In the genomic region with DNA sequence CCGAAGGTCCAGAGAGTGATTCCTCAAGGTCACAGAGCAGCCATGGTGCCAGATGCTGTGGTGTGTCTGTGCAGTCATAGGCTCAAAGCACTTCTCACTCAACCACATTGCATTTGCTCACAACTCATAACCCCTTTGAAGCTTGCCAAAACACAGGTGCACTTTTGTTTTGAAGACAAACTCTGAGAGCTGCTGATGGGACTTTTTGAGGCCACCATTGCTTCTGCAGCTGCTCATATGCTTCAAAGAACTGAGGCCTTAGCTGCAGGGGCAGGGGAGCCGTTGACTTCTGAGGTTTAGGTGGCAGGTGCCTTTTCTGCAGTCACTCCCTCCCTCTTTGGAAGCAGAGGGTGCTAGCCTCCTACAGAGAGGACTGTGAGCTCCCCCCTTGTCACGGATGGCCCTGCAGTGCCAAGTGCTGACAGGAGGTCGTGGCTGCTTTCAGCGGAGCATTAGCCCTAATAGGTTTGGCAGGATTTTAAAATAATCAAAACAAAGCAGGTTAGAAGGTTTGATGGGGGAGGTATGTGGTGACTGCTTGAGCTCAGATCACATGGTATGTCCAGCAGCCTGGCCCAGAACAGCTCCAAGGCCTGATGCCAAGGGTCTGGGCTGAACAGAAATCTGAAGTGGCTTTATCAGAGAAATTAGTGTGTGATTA, we compare ENCODE assay signal across 8 cellular contexts.
DNase-seq lines count a peak whose midpoint lies in the region; ATAC-seq and TF ChIP-seq lines count a peak whose summit lies in the region.

No MANE protein-coding gene starts in this region.

- TF ChIP-seq POLR2A in vagina (IDR thresholded peaks at IDR 0.05) = no peak

- no peaks in the 10 kb centered on the region for H3K27me3 ChIP-seq in vagina

- no peaks in the 10 kb centered on the region for H3K36me3 ChIP-seq in vagina

- H3K9me3 ChIP-seq in vagina = no peaks in the 10 kb centered on the region

- no peaks in the 10 kb centered on the region for H3K4me1 ChIP-seq in vagina

- no peak overlapping the region for H3K27ac ChIP-seq in vagina

- TF ChIP-seq CTCF in vagina (IDR thresholded peaks at IDR 0.05) (no peak), foreskin fibroblast (IDR thresholded peaks at IDR 0.05; ENCODE audit: low read depth, low read length) (no peak)

- DNase-seq in COR-L47 (lab: John Stamatoyannopoulos, UW) (peak; percentile 26), left cardiac atrium (peak; percentile 31), NCI-H748 (lab: John Stamatoyannopoulos, UW; ENCODE audit: unreplicated experiment) (no peak), vagina (ENCODE audit: extremely low spot score in 2 of 2) (no peak), SKM-1 treated with dmso at 0.1 percent for 144 hours (lab: John Stamatoyannopoulos, UW; ENCODE audit: unreplicated experiment) (no peak), foreskin fibroblast (no peak)
- DNase-seq in activated CD4-positive, alpha-beta T cell treated with anti-CD3 and anti-CD28 coated beads, Interleukin-2, amount 50 U/mL, for 1 hour = peak; percentile 56

- no peak overlapping the region for H3K4me3 ChIP-seq in vagina
- no peak overlapping the region for H3K4me3 ChIP-seq in foreskin fibroblast (ENCODE audit: low read depth in 1 of 2, low read length in 2 of 2)

- intact Hi-C loops in left cardiac atrium (cut with DNase I) (no loop called here), vagina (cut with DNase I) (no loop called here)

- ATAC-seq in HG03442 (IDR thresholded peaks at IDR 0.05; ENCODE audit: unreplicated experiment) (peak; percentile 67), left cardiac atrium (peak; percentile 90 to 92)

Comparison
In these comparisons a context has a peak if more than half of its experiments do, and no peak if none do; other contexts are left out.
1. DNase-seq: peak in COR-L47 (single experiment), activated CD4-positive, alpha-beta T cell treated with anti-CD3 and anti-CD28 coated beads, Interleukin-2, amount 50 U/mL, for 1 hour (single experiment) and left cardiac atrium (single experiment); none in NCI-H748 (single experiment), vagina (0 of 2), SKM-1 treated with dmso at 0.1 percent for 144 hours (single experiment) and foreskin fibroblast (0 of 2).